Comparison of ENCODE assay signal across 1 cellular context in the genomic region with DNA sequence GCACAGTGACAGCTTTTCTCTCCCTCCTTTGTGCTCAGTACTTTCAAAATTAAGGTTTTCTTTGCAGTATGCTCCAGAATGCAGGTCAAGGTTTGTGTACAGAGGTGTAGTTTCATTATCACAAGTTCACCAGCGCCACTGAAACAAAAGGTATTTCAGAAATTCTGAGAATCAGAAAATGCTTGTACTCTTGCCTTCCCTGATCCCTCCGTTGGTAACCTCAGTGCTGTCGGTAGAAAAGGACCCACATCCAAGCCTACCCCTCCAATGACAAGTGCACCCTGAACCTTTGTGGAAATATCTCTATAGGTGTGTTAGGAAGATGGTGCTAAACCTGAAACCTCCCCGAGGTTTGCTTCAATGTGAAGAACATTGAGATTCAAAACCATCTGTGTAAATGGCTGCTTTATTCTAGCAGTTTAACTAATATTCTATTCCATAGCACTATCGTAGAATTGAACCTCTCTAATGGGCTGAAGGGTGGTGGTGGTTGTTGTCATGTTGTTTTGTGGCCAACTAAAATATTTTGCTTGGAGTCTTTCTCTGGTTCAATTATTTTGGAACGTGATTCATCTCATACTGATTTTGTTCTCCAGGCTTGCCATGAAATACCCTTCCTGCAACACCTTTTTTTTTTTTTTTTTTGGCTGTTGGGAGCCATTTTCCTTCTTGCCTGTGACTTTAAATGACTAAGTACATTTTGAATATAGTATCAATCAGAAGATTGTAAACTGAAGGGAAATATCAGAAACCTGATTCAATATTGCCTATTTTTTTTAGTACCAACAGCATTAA.
TF ChIP-seq lines count a peak whose summit lies in the region.

No MANE protein-coding gene starts in this region.

TF ChIP-seq in HepG2, 621 proteins besides CTCF, POLR2A, EP300 and RAD21 (continued from another document and continues in another):
- TF ChIP-seq GRHL1 (CRISPR knock-in tag; conservative IDR thresholded peaks at IDR 0.05) (no peak), FOXA3 (CRISPR knock-in tag; IDR thresholded peaks at IDR 0.05) (peak; percentile 48), THRA (CRISPR knock-in tag; IDR thresholded peaks at IDR 0.05; ENCODE audit: borderline replicate concordance) (peak; percentile 20; the same call in 1 of the 2 replicates), ZNF878 (CRISPR knock-in tag; IDR thresholded peaks at IDR 0.05) (no peak), ZNF24 (IDR thresholded peaks at IDR 0.05) (no peak), HMG20A (CRISPR knock-in tag; IDR thresholded peaks at IDR 0.05; ENCODE audit: borderline replicate concordance) (peak; percentile 45; the same call in 1 of the 2 replicates), MXI1 (IDR thresholded peaks at IDR 0.05; ENCODE audit: borderline replicate concordance, low read depth, low read length) (no peak), PAXIP1 (CRISPR knock-in tag; conservative IDR thresholded peaks at IDR 0.05) (peak; percentile 42; the same call in 1 of the 2 replicates), SOX13 (IDR thresholded peaks at IDR 0.05) (no peak), SOX13 (CRISPR knock-in tag; conservative IDR thresholded peaks at IDR 0.05 in 1 of 2, IDR thresholded peaks at IDR 0.05 in 1 of 2) (peak in 1 of 2 experiments; percentile 81; a peak in 2 of 4 replicates), ZBTB42 (CRISPR knock-in tag; IDR thresholded peaks at IDR 0.05) (no peak), HNF4A (CRISPR knock-in tag; IDR thresholded peaks at IDR 0.05) (0 out of 2 replicates have a peak, but pooled peaks have one; percentile 20), SSRP1 (CRISPR knock-in tag; IDR thresholded peaks at IDR 0.05) (no peak), GATAD2A (CRISPR knock-in tag; IDR thresholded peaks at IDR 0.05) (peak; percentile 63; the same call in 1 of the 2 replicates), AHDC1 (CRISPR knock-in tag; IDR thresholded peaks at IDR 0.05; ENCODE audit: borderline replicate concordance) (peak; percentile 40; the same call in 1 of the 2 replicates), SOX5 (CRISPR knock-in tag; IDR thresholded peaks at IDR 0.05; ENCODE audit: borderline replicate concordance) (no peak; the same call in 1 of the 2 replicates), ZNF558 (CRISPR knock-in tag; IDR thresholded peaks at IDR 0.05; ENCODE audit: borderline replicate concordance) (no peak), ZNF343 (CRISPR knock-in tag; IDR thresholded peaks at IDR 0.05) (no peak), TOE1 (CRISPR knock-in tag; IDR thresholded peaks at IDR 0.05) (no peak), NFYC (CRISPR knock-in tag; IDR thresholded peaks at IDR 0.05) (no peak), MIXL1 (CRISPR knock-in tag; IDR thresholded peaks at IDR 0.05) (0 out of 2 replicates have a peak, but pooled peaks have one; percentile 15), NR1H2 (CRISPR knock-in tag; IDR thresholded peaks at IDR 0.05; ENCODE audit: borderline replicate concordance, low read depth) (no peak), MXD3 (CRISPR knock-in tag; IDR thresholded peaks at IDR 0.05) (no peak), TBL1XR1 (IDR thresholded peaks at IDR 0.05; ENCODE audit: borderline replicate concordance, low read length, partially characterized antibody) (no peak), ZNF10 (CRISPR knock-in tag; IDR thresholded peaks at IDR 0.05; ENCODE audit: borderline replicate concordance, low read depth) (no peak), FOSL2 (CRISPR knock-in tag; IDR thresholded peaks at IDR 0.05) (no peak), ZNF557 (CRISPR knock-in tag; IDR thresholded peaks at IDR 0.05) (no peak), ZNF543 (CRISPR knock-in tag; IDR thresholded peaks at IDR 0.05) (no peak), BHLHE40 (IDR thresholded peaks at IDR 0.05; ENCODE audit: low read length) (no peak), ZNF496 (CRISPR knock-in tag; IDR thresholded peaks at IDR 0.05; ENCODE audit: insufficient replicate concordance) (no peak), CHCHD3 (CRISPR knock-in tag; IDR thresholded peaks at IDR 0.05) (no peak), ZSCAN29 (CRISPR knock-in tag; conservative IDR thresholded peaks at IDR 0.05) (no peak), ZSCAN5A (CRISPR knock-in tag; IDR thresholded peaks at IDR 0.05; ENCODE audit: borderline replicate concordance) (no peak), ZNF264 (CRISPR knock-in tag; IDR thresholded peaks at IDR 0.05) (no peak), ZNF253 (CRISPR knock-in tag; IDR thresholded peaks at IDR 0.05; ENCODE audit: borderline replicate concordance) (no peak), ZNF3 (CRISPR knock-in tag; IDR thresholded peaks at IDR 0.05) (no peak), NCOA2 (CRISPR knock-in tag; IDR thresholded peaks at IDR 0.05) (peak; percentile 17; the same call in 1 of the 2 replicates)
- TF ChIP-seq, protein P1, sequence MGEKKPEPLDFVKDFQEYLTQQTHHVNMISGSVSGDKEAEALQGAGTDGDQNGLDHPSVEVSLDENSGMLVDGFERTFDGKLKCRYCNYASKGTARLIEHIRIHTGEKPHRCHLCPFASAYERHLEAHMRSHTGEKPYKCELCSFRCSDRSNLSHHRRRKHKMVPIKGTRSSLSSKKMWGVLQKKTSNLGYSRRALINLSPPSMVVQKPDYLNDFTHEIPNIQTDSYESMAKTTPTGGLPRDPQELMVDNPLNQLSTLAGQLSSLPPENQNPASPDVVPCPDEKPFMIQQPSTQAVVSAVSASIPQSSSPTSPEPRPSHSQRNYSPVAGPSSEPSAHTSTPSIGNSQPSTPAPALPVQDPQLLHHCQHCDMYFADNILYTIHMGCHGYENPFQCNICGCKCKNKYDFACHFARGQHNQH (CRISPR knock-in tag; IDR thresholded peaks at IDR 0.05) = 0 out of 2 replicates have a peak, but pooled peaks have one; percentile 26
- TF ChIP-seq, protein P2, sequence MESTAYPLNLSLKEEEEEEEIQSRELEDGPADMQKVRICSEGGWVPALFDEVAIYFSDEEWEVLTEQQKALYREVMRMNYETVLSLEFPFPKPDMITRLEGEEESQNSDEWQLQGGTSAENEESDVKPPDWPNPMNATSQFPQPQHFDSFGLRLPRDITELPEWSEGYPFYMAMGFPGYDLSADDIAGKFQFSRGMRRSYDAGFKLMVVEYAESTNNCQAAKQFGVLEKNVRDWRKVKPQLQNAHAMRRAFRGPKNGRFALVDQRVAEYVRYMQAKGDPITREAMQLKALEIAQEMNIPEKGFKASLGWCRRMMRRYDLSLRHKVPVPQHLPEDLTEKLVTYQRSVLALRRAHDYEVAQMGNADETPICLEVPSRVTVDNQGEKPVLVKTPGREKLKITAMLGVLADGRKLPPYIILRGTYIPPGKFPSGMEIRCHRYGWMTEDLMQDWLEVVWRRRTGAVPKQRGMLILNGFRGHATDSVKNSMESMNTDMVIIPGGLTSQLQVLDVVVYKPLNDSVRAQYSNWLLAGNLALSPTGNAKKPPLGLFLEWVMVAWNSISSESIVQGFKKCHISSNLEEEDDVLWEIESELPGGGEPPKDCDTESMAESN (CRISPR knock-in tag; conservative IDR thresholded peaks at IDR 0.05) = no peak
- TF ChIP-seq, protein P3, sequence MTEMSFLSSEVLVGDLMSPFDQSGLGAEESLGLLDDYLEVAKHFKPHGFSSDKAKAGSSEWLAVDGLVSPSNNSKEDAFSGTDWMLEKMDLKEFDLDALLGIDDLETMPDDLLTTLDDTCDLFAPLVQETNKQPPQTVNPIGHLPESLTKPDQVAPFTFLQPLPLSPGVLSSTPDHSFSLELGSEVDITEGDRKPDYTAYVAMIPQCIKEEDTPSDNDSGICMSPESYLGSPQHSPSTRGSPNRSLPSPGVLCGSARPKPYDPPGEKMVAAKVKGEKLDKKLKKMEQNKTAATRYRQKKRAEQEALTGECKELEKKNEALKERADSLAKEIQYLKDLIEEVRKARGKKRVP (CRISPR knock-in tag; IDR thresholded peaks at IDR 0.05) = no peak
